ENCODE assay signal across 9 cellular contexts in genomic region chr14:80798211-80798610, GRCh38.
"Had no signal": no experiment of that assay in that cellular context is flagged by ENCODE, and none has a peak within 500 bp of the region (broad histone marks: within the 10 kb centered on the region; RNA-seq: fewer than 3 reads in every experiment).

No MANE protein-coding gene starts in this region.

- H3K9me3 ChIP-seq: HAP-1 had no signal

- H3K36me3 ChIP-seq: HAP-1 had no signal

- H3K4me3 ChIP-seq: GM23338, HAP-1 had no signal

- DNase-seq: H7, HFFc6, KBM-7 had no signal

- H3K27ac ChIP-seq: KMS-11 had no signal

- H3K4me2 ChIP-seq: GM23338, KMS-11 had no signal

- H3K4me1 Mint-ChIP-seq: IgD-negative memory B cell had no signal

- FAIRE-seq: HTR-8/SVneo had no signal

- H3K9ac ChIP-seq: KMS-11 had no signal

- H2AFZ ChIP-seq: GM23338 had no signal

- H3K27ac Mint-ChIP-seq: GM23338, HFFc6, IgD-negative memory B cell had no signal

- H3K27me3 Mint-ChIP-seq: IgD-negative memory B cell had no signal

- H3K4me1 ChIP-seq: HAP-1 had no signal

- H3K4me3 Mint-ChIP-seq: GM23338, HFFc6, IgD-negative memory B cell had no signal

- ATAC-seq: GM23338, HCT116 had no signal
